Comparison of ENCODE assay signal across 8 cellular contexts in the genomic region with DNA sequence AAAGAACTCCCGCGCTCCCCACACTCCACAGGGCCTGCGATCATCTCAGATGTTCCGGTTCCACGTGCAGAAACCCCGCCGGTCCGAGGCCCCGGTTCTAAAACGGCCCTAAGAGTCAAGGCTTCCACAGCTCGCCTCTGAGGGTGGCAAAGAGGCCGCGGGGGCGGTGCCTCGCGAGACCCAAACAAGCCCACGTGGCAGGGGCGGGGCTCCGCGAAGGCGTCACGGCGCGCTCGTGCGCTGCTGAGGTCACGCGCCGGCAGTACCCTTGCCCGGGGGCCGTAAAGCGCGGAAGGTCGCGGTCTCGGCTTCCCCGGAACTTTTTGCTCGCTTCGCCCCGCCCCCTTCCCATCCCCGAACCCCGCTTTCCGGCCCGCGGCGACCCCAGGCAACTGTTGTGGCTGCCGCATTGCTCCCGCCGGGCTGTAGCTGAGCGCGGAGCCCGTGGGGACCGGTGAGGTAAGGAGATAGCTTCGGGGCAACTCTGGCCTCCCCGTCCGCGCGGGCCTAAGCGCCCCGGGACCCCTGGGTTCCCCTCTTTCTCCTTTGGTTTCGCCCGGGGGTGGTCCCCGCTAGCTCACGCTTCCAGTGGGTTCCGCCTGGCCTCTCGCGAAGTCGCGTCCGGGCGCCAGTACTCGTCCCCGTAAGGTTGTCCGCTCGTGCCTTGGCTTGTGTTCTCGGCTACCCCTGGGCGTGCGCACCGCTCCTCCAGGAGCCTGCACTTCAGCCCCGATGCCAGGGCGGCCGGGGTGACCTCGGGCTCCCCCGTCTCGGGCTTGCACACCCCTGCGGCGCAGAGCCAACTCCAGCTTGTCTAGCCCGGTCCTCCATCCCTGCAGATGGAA. TPM values are rescaled to one million over a fixed set of nuclear protein-coding genes. Genes with fewer than 3 reads are reported as not detected.
DNase-seq lines count a peak whose midpoint lies in the region; ATAC-seq, FAIRE-seq and TF ChIP-seq lines count a peak whose summit lies in the region.
"Not testable (repeated sequence)": the region's sequence is repeated elsewhere in the genome, so short reads cannot be mapped to it uniquely, and the experiment has no call there.

A gene (plus strand): TSS at position 351 of the 845 bp plus-strand sequence. CDS start 6,161 bp downstream, outside the sequence.

- peak within 1 kb of the TSS; percentile 63 to 72 for H3K4me2 ChIP-seq in H1 (ENCODE audit: insufficient read depth in 1 of 2, low read depth in 2 of 2, low read length in 2 of 2)

- H3K79me1 ChIP-seq in H1 (ENCODE audit: low read depth, low read length): not testable (repeated sequence)

- CTCF ChIA-PET in H1 (lab: Charles Lee; ENCODE audit: partially characterized antibody): interaction anchor here (1.2 kb wide), 1 partner anchor 138 kb away, joined by 3 read pairs; no protein-coding TSS in a partner anchor

- not testable (repeated sequence) for H4K91ac ChIP-seq in H1 (replicated peaks; ENCODE audit: insufficient read length, low read length)

- DNase-seq in COLO829 (ENCODE audit: low spot score): peak; percentile 35
- peak; percentile 63 for DNase-seq in HTR-8/SVneo (ENCODE audit: insufficient read length, low spot score)
- DNase-seq in NOMO-1 treated with DMSO at 0.1 percent for 48 hours (lab: John Stamatoyannopoulos, UW; ENCODE audit: unreplicated experiment): peak; percentile 91
- DNase-seq in activated CD8-positive, alpha-beta memory T cell treated with anti-CD3 and anti-CD28 coated beads for 4 hours (ENCODE audit: low read depth in 2 of 2): peak; percentile 87 to 90
- DNase-seq in H1 (ENCODE audit: low read depth in 1 of 2, low spot score in 2 of 2): peak; percentile 44 to 91
- DNase-seq in memory B cell (ENCODE audit: low spot score in 2 of 2): peak; percentile 89 to 92
- peak; percentile 80 to 92 (median 90) for DNase-seq in stimulated activated CD4-positive, alpha-beta T cell treated with anti-CD3 and anti-CD28 coated beads, TNF-alpha, amount 100 ng/mL, for 48 hours (ENCODE audit: low read depth in 3 of 3)

- not testable (repeated sequence) for H3K9me3 ChIP-seq in H1 (ENCODE audit: insufficient read depth in 2 of 2, low read depth in 1 of 2, low read length in 1 of 2)

- not testable (repeated sequence) for H2BK15ac ChIP-seq in H1 (ENCODE audit: low read length)

- H3K56ac ChIP-seq in H1 (replicated peaks; ENCODE audit: insufficient read length, low read depth, low read length): not testable (repeated sequence)

- not testable (repeated sequence) for H3K36me3 ChIP-seq in H1 (ENCODE audit: control insufficient read depth in 2 of 4, insufficient read depth in 4 of 4, low read length in 3 of 4)

- not testable (repeated sequence) for H2BK120ac ChIP-seq in H1 (replicated peaks; ENCODE audit: low read depth, low read length)

- not testable (repeated sequence) for H2BK12ac ChIP-seq in H1 (ENCODE audit: low read depth, low read length)

- not testable (repeated sequence) for H2BK20ac ChIP-seq in H1 (ENCODE audit: low read length)

- H3K9me3 Mint-ChIP-seq in memory B cell: not testable (repeated sequence)

- H3K23me2 ChIP-seq in H1 (ENCODE audit: low read depth, low read length): not testable (repeated sequence)

- H3K36me3 Mint-ChIP-seq in memory B cell: not testable (repeated sequence)

- peak; percentile 98 for FAIRE-seq in HTR-8/SVneo (lab: Jason Lieb, UNC)
- FAIRE-seq in H1 (lab: Jason Lieb, UNC): not testable (repeated sequence)

- POLR2A ChIA-PET in H1 (lab: Charles Lee; ENCODE audit: partially characterized antibody): interaction anchor here (0.6 to 1.1 kb wide), 3 partner anchors 140 to 181 kb away, joined by 3 read pairs; no protein-coding TSS in a partner anchor

- H3K9ac ChIP-seq in H1 (replicated peaks in 1 of 4; ENCODE audit: extremely low read depth in 1 of 4, low read depth in 3 of 4, low read length in 3 of 4): peak within 1 kb of the TSS; percentile 49 to 95 (median 67)

- H4K8ac ChIP-seq in H1 (ENCODE audit: extremely low read depth, insufficient read depth, low read length): peak within 1 kb of the TSS; percentile 89

- TF ChIP-seq CTCF in H1 (IDR thresholded peaks at IDR 0.05; ENCODE audit: control extremely low read depth in 1 of 3, insufficient read depth in 1 of 3, low read depth in 1 of 3, low read length in 3 of 3): not testable (repeated sequence)

- peaks cover 18% of the 10 kb centered on the region for H3K4me1 Mint-ChIP-seq in memory B cell

- not testable (repeated sequence) for H3K27ac ChIP-seq in H1 (ENCODE audit: low read depth, low read length)

- peak within 1 kb of the TSS; percentile 91 for H3K27ac Mint-ChIP-seq in memory B cell

- not testable (repeated sequence) for TF ChIP-seq EP300 in H1 (IDR thresholded peaks at IDR 0.05; ENCODE audit: borderline replicate concordance in 1 of 2, low read depth in 2 of 2, low read length in 2 of 2)

- not testable (repeated sequence) for H2AK5ac ChIP-seq in H1 (ENCODE audit: low read depth, low read length)

- H3K27me3 ChIP-seq in H1 (replicated peaks in 1 of 4; ENCODE audit: control insufficient read depth in 3 of 4, extremely low read depth in 1 of 4, insufficient read depth in 3 of 4, low read length in 3 of 4): not testable (repeated sequence)

- not testable (repeated sequence) for H4K5ac ChIP-seq in H1 (ENCODE audit: insufficient read length, low read depth, low read length)

- not testable (repeated sequence) for H2BK5ac ChIP-seq in H1 (ENCODE audit: low read depth, low read length)

- H3K23ac ChIP-seq in H1 (ENCODE audit: insufficient read length): not testable (repeated sequence)

- H3K14ac ChIP-seq in H1 (ENCODE audit: insufficient read length): not testable (repeated sequence)

- not testable (repeated sequence) for H4K20me1 ChIP-seq in H1 (replicated peaks in 1 of 2; ENCODE audit: control insufficient read depth in 1 of 2, insufficient read depth in 2 of 2, low read length in 2 of 2)

- H3K27me3 Mint-ChIP-seq in memory B cell: not testable (repeated sequence)

- H3K4ac ChIP-seq in H1 (replicated peaks; ENCODE audit: insufficient read length, low read depth, low read length): not testable (repeated sequence)

- not testable (repeated sequence) for TF ChIP-seq POLR2A in H1 (IDR thresholded peaks at IDR 0.05; ENCODE audit: control extremely low read depth in 1 of 2, low read depth in 2 of 2, low read length in 2 of 2)

- ATAC-seq in GM21381 (IDR thresholded peaks at IDR 0.05; ENCODE audit: unreplicated experiment) (peak; percentile 96), memory B cell (ENCODE audit: low read depth) (peak; percentile 92)

- H2AFZ ChIP-seq in H1 (ENCODE audit: low read length): peak within 1 kb of the TSS; percentile 39; the same call in 1 of the 2 replicates

- peaks cover 0 to 29% of the 10 kb centered on the region in 2 experiments; a peak in 2 of 4 replicates for H3K79me2 ChIP-seq in H1 (ENCODE audit: control insufficient read depth in 1 of 2, insufficient read depth in 2 of 2, low read length in 2 of 2)

- peak within 1 kb of the TSS; percentile 92 for H3K4me3 Mint-ChIP-seq in memory B cell

- not testable (repeated sequence) for TF ChIP-seq RAD21 in H1 (IDR thresholded peaks at IDR 0.05 in 1 of 2, conservative IDR thresholded peaks at IDR 0.05 in 1 of 2; ENCODE audit: low read depth in 2 of 2, low read length in 2 of 2)

- WGBS in H1 (ENCODE audit: extremely low coverage in 1 of 2, insufficient coverage in 1 of 2, insufficient read length in 1 of 2, insufficient replicate concordance in 2 of 2, low coverage in 1 of 2, low lambda C conversion rate in 2 of 2, missing lambda C conversion rate in 1 of 2), 2 experiments: 2% methylated on average over 45 of the region's 88 CpGs; no CpG with 5 or more reads in 1 of the 2 experiments

- H3K4me1 ChIP-seq in H1 (replicated peaks in 1 of 4; ENCODE audit: control insufficient read depth in 3 of 4, insufficient read depth in 4 of 4, low read length in 3 of 4): not testable (repeated sequence)

- H3K18ac ChIP-seq in H1 (ENCODE audit: extremely low read depth, low read length): not testable (repeated sequence)

- peak within 1 kb of the TSS; percentile 67 to 88 (median 75) for H3K4me3 ChIP-seq in H1 (ENCODE audit: extremely low read depth in 1 of 4, insufficient read depth in 2 of 4, low read depth in 3 of 4, low read length in 4 of 4)

TF ChIP-seq in H1, 55 proteins besides CTCF, POLR2A, EP300 and RAD21:
- TF ChIP-seq, protein P1, sequence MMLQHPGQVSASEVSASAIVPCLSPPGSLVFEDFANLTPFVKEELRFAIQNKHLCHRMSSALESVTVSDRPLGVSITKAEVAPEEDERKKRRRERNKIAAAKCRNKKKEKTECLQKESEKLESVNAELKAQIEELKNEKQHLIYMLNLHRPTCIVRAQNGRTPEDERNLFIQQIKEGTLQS (IDR thresholded peaks at IDR 0.05; ENCODE audit: insufficient read depth, low read depth, low read length): peak; percentile 40; the same call in 1 of the 2 replicates
- TF ChIP-seq CREB1 (IDR thresholded peaks at IDR 0.05): peak; percentile 73
- TF ChIP-seq, protein P2, sequence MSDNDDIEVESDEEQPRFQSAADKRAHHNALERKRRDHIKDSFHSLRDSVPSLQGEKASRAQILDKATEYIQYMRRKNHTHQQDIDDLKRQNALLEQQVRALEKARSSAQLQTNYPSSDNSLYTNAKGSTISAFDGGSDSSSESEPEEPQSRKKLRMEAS (IDR thresholded peaks at IDR 0.05): peak; percentile 73
- peak; percentile 31 for TF ChIP-seq PHF8 (conservative IDR thresholded peaks at IDR 0.05; ENCODE audit: low read depth, low read length)
- TF ChIP-seq CHD2 (IDR thresholded peaks at IDR 0.05; ENCODE audit: low read length): peak; percentile 76
- TF ChIP-seq POLR2AphosphoS5 (IDR thresholded peaks at IDR 0.05; ENCODE audit: low read depth, low read length): peak; percentile 43; the same call in 1 of the 2 replicates
- 0 out of 2 replicates have a peak, but pooled peaks have one; percentile 27 for TF ChIP-seq BACH1 (IDR thresholded peaks at IDR 0.05; ENCODE audit: low read length)
- TF ChIP-seq TAF1 (IDR thresholded peaks at IDR 0.05; ENCODE audit: low read depth, low read length): peak; percentile 70
- peak; percentile 46; the same call in 1 of the 2 replicates for TF ChIP-seq EGR1 (IDR thresholded peaks at IDR 0.05; ENCODE audit: borderline replicate concordance, low read depth, low read length)
- 0 out of 4 replicates have a peak, but pooled peaks of 1 of the 2 experiments have one; percentile 36 for TF ChIP-seq SIN3A (conservative IDR thresholded peaks at IDR 0.05 in 1 of 2, IDR thresholded peaks at IDR 0.05 in 1 of 2; ENCODE audit: low read depth in 1 of 2, low read length in 2 of 2)

RNA-seq across cellular contexts. Expression of the gene that starts here (rescaled TPM):
- 42.0 and 43.1 TPM in 2 replicates for total RNA-seq in H1 (2021; fragmentation: NEBNext Ultra II Directional; extraction: Animal tissue kit (Norgen Biotek cat#: 25700))
- polyA plus RNA-seq in H1 (2011; rRNA removed): 40.2 and 56.6 TPM in 2 replicates
- 39.2 TPM for polyA plus RNA-seq in H1 (2011; cell fraction: cytosol; rRNA removed)
- 156 TPM for polyA plus RNA-seq in H1 (2011; cell fraction: nucleus; rRNA removed)
- 27.5 to 34.9 TPM (median 33.2 TPM) in 4 replicates for polyA plus RNA-seq in H1 (2012, experiment 1 of 2)
- 5.7 TPM for polyA plus RNA-seq in H1 (2012, experiment 2 of 2)
- 47.1 TPM for polyA plus RNA-seq in H1 (2013, experiment 1 of 2)
- 36.9 TPM for polyA plus RNA-seq in H1 (2013, experiment 2 of 2)
- polyA minus RNA-seq in H1 (2011; rRNA and poly(A)+ RNA removed): 110 and 169 TPM in 2 replicates
- 36.5 TPM for polyA minus RNA-seq in H1 (2011; cell fraction: cytosol; rRNA and poly(A)+ RNA removed)
- polyA minus RNA-seq in H1 (2011; cell fraction: nucleus; rRNA and poly(A)+ RNA removed): 91.2 TPM

Comparison
In these comparisons a context has a peak if more than half of its experiments do, and no peak if none do; other contexts are left out.
1. DNase-seq: peak in every context shown above with its lines; median percentile 91 in NOMO-1 treated with DMSO at 0.1 percent for 48 hours; 90 in memory B cell; 90 in stimulated activated CD4-positive, alpha-beta T cell treated with anti-CD3 and anti-CD28 coated beads, TNF-alpha, amount 100 ng/mL, for 48 hours; 88 in activated CD8-positive, alpha-beta memory T cell treated with anti-CD3 and anti-CD28 coated beads for 4 hours; 68 in H1; 63 in HTR-8/SVneo; 35 in COLO829.